8 cellular contexts compared by ENCODE assay signal in genomic region chr16:1826691-1827573, GRCh38.
DNase-seq lines count a peak whose midpoint lies in the region; ATAC-seq and TF ChIP-seq lines count a peak whose summit lies in the region.

FAHD1 (plus strand) TSS chr16:1827206; CDS start chr16:1827239, 33 bp downstream.
HAGH (minus strand) TSS chr16:1826825; CDS start chr16:1826787, 38 bp downstream.

- H3K27me3 ChIP-seq in iPS-20b (ENCODE audit: insufficient read depth, low read length) = peaks cover 8% of the 10 kb centered on the region; the same call in 1 of the 2 replicates

- peaks cover 5% of the 10 kb centered on the region for H3K4me1 ChIP-seq in iPS-20b (ENCODE audit: insufficient read depth, low read length)

- in situ Hi-C loops in T47D (cut with HindIII; ENCODE audit: low pct_unique_long_range_greater_than_20kb, low sequenced_read_pairs) = no loop called here

- no peak for TF ChIP-seq CTCF in AG04449 (IDR thresholded peaks at IDR 0.05; ENCODE audit: insufficient read depth, low read length, missing control alignments)
- no peak for TF ChIP-seq CTCF in VCaP (conservative IDR thresholded peaks at IDR 0.05)

- CTCF ChIA-PET in AG04449 (lab: Yijun Ruan, JAX) = interaction anchor here (1.0 to 1.1 kb wide), 3 partner anchors 11 to 103 kb away, joined by 4 to 6 read pairs (median 5); no protein-coding TSS in a partner anchor

- peak within 1 kb of the TSS; percentile 80 for H3K27ac ChIP-seq in VCaP
- H3K27ac ChIP-seq in iPS-20b (ENCODE audit: low read length) = no peak within 1 kb of the TSS
- peak within 1 kb of the TSS; percentile 56 to 87 (median 78) for H3K27ac ChIP-seq in skin epidermis

- H3K9me3 ChIP-seq in iPS-20b (ENCODE audit: insufficient read depth, low read depth, low read length) = no peaks in the 10 kb centered on the region

- POLR2A ChIA-PET in AG04449 (lab: Yijun Ruan, JAX) = interaction anchor here (0.5 to 2.5 kb wide), 8 partner anchors 14 to 437 kb away, joined by 3 to 8 read pairs (median 4); partner anchors contain the start of genes NUBP2, RPS2, SPSB3 and TRAF7

- H3K4me3 ChIP-seq in AG04449 (ENCODE audit: low read depth, low read length) (peak within 1 kb of the TSS; percentile 99), iPS-20b (ENCODE audit: low read length) (peak within 1 kb of the TSS; percentile 87), skin epidermis (peak within 1 kb of the TSS; percentile 47 to 94 (median 69))

- peak; percentile 84 for ATAC-seq in GM18907 (IDR thresholded peaks at IDR 0.05; ENCODE audit: unreplicated experiment)
- ATAC-seq in HG03139 (IDR thresholded peaks at IDR 0.05; ENCODE audit: unreplicated experiment) = peak; percentile 76

- peak; percentile 75 for DNase-seq in AG04449 (ENCODE audit: low read depth, low spot score)
- peak; percentile 85 for DNase-seq in NCI-H2196 treated with DMSO at 0.1 percent for 48 hours (lab: John Stamatoyannopoulos, UW; ENCODE audit: unreplicated experiment)
- DNase-seq in T47D (ENCODE audit: low read depth in 1 of 2, low spot score in 1 of 2) = peak; percentile 96 to 100

- H3K9ac ChIP-seq in iPS-20b (ENCODE audit: low read depth, low read length) = peak within 1 kb of the TSS; percentile 91

- H3K36me3 ChIP-seq in iPS-20b (ENCODE audit: insufficient read depth, low read depth, low read length) = peaks cover 14% of the 10 kb centered on the region; the same call in 1 of the 2 replicates
